Comparison of ENCODE assay signal across 12 cellular contexts in the genomic region with DNA sequence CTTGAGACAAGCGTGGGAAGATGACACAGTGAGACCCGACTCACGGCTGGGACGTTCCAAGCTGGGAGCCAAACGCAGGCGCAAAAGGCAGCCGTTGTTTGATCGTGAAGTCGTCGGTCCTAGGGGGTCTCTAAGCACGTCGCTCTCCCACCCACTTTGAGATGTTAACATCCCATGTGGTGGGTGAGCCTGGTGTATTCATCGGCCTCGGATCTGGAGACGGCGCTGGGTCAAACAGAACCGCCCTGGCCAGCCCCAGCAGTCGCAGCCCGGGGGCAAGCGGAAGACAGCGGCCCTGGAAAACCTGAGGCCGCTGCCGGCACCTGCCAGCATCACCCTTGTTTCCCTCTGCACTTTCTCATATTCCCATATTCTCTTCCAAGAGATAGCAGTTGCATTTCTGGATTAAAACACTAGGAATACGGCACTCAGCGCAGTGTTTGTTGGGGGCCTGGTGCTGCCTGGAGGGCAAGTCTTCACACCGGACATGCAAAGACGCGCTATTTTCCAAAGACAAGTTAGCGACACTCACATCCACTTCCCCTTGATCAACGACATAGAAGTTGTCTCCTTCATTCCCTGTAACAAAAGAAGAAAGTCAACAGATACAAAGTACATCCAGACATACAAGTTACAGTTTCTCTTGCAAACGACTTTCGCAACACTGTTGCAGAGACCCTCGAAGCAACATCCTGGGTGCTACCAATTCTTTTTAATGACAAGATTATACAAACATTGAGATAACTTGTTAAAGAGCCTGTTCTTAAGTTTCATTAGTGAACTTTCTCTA.
DNase-seq lines count a peak whose midpoint lies in the region; ATAC-seq and TF ChIP-seq lines count a peak whose summit lies in the region.
"Had no signal": no experiment of that assay in that cellular context is flagged by ENCODE, and none has a peak within 500 bp of the region (broad histone marks: within the 10 kb centered on the region; RNA-seq: fewer than 3 reads in every experiment).

No MANE protein-coding gene starts in this region.

- H3K36me3 Mint-ChIP-seq in activated CD4-positive, alpha-beta T cell treated with anti-CD3 and anti-CD28 coated beads, Interleukin-2, amount 10 ng/mL, durations not matched to agents 24 days and 14 days (ENCODE audit: low read depth), result peaks cover 36% of the 10 kb centered on the region
- peaks cover 77% of the 10 kb centered on the region for H3K36me3 Mint-ChIP-seq in activated CD8-positive, alpha-beta T cell treated with anti-CD3 and anti-CD28 coated beads for 36 hours (ENCODE audit: low read depth)
- peaks cover 0 to 10% (median 3%) of the 10 kb centered on the region in 3 donors for H3K36me3 Mint-ChIP-seq in immature natural killer cell

- no peak overlapping the region for H3K4me3 Mint-ChIP-seq in activated CD4-positive, alpha-beta T cell treated with anti-CD3 and anti-CD28 coated beads, Interleukin-2, amount 10 ng/mL, durations not matched to agents 24 days and 14 days
- peak overlapping the region; percentile 80 for H3K4me3 Mint-ChIP-seq in activated CD8-positive, alpha-beta T cell treated with anti-CD3 and anti-CD28 coated beads for 36 hours
- H3K4me3 Mint-ChIP-seq in immature natural killer cell, result peak overlapping the region in 3 of 5 donors; percentile 17 to 99 (median 40)

- no peak for TF ChIP-seq EP300 in stomach (IDR thresholded peaks at IDR 0.05)

- peaks cover 48% of the 10 kb centered on the region for H3K4me1 Mint-ChIP-seq in activated CD4-positive, alpha-beta T cell treated with anti-CD3 and anti-CD28 coated beads, Interleukin-2, amount 10 ng/mL, durations not matched to agents 24 days and 14 days
- peaks cover 73% of the 10 kb centered on the region for H3K4me1 Mint-ChIP-seq in activated CD8-positive, alpha-beta T cell treated with anti-CD3 and anti-CD28 coated beads for 36 hours (ENCODE audit: low read depth)
- peaks cover 56 to 71% of the 10 kb centered on the region in 2 donors for H3K4me1 Mint-ChIP-seq in immature natural killer cell

- H3K27me3 Mint-ChIP-seq in activated CD4-positive, alpha-beta T cell treated with anti-CD3 and anti-CD28 coated beads, Interleukin-2, amount 10 ng/mL, durations not matched to agents 24 days and 14 days, result no peaks in the 10 kb centered on the region
- no peaks in the 10 kb centered on the region for H3K27me3 Mint-ChIP-seq in activated CD8-positive, alpha-beta T cell treated with anti-CD3 and anti-CD28 coated beads for 36 hours
- H3K27me3 Mint-ChIP-seq in immature natural killer cell (ENCODE audit: low read depth in 3 of 3), result peaks cover 17 to 22% (median 19%) of the 10 kb centered on the region in 3 donors

- CTCF ChIA-PET in activated CD8-positive, alpha-beta T cell treated with anti-CD3 and anti-CD28 coated beads for 36 hours (lab: Charles Lee), result interaction anchor here (1.9 kb wide), 1 partner anchor 12 kb away, joined by 10 read pairs; no protein-coding TSS in a partner anchor

- WGBS in stomach, 5 donors, result 90 to 93% (median 91%) methylated on average over 33 of the region's 33 CpGs

- no peak overlapping the region for H3K4me3 ChIP-seq in stomach
- H3K4me3 ChIP-seq: body of pancreas had no signal

- no peak for TF ChIP-seq CTCF in activated CD8-positive, alpha-beta T cell treated with anti-CD3 and anti-CD28 coated beads for 36 hours (IDR thresholded peaks at IDR 0.05)
- TF ChIP-seq CTCF in stomach (IDR thresholded peaks at IDR 0.05), result no peak

- H3K27ac ChIP-seq in stomach, result peak overlapping the region in 3 of 5 donors; percentile 81 to 87 (median 83)

- H3K27ac Mint-ChIP-seq in activated CD4-positive, alpha-beta T cell treated with anti-CD3 and anti-CD28 coated beads, Interleukin-2, amount 10 ng/mL, durations not matched to agents 24 days and 14 days, result peak overlapping the region; percentile 60
- peak overlapping the region; percentile 100 for H3K27ac Mint-ChIP-seq in activated CD8-positive, alpha-beta T cell treated with anti-CD3 and anti-CD28 coated beads for 36 hours
- peak overlapping the region; percentile 78 to 100 (median 100) for H3K27ac Mint-ChIP-seq in immature natural killer cell

- no peaks in the 10 kb centered on the region for H3K27me3 ChIP-seq in stomach
- H3K27me3 ChIP-seq: body of pancreas had no signal

- ATAC-seq in activated CD8-positive, alpha-beta T cell treated with anti-CD3 and anti-CD28 coated beads for 36 hours, result no peak
- ATAC-seq in GM21360 (IDR thresholded peaks at IDR 0.05; ENCODE audit: unreplicated experiment), result no peak
- ATAC-seq: body of pancreas had no signal

- POLR2A ChIA-PET in activated CD8-positive, alpha-beta T cell treated with anti-CD3 and anti-CD28 coated beads for 36 hours (lab: Charles Lee), result interaction anchor here (3.8 to 7.6 kb wide), 3 partner anchors 11 to 20 kb away, joined by 12 to 116 read pairs (median 50); no protein-coding TSS in a partner anchor

- no peak for TF ChIP-seq POLR2A in stomach (IDR thresholded peaks at IDR 0.05)

- peaks cover 0 to 21% (median 12%) of the 10 kb centered on the region in 4 donors for H3K36me3 ChIP-seq in stomach

- no peak for DNase-seq in activated CD4-positive, alpha-beta T cell treated with anti-CD3 and anti-CD28 coated beads, Interleukin-2, amount 10 ng/mL, durations not matched to agents 24 days and 14 days
- DNase-seq in activated CD4-positive, alpha-beta T cell treated with anti-CD3 and anti-CD28 coated beads for 4 hours, result no peak
- no peak for DNase-seq in activated CD8-positive, alpha-beta T cell treated with anti-CD3 and anti-CD28 coated beads for 36 hours
- DNase-seq in immature natural killer cell (no peak), stomach (no peak), NCI-H187 treated with DMSO at 0.1 percent for 48 hours (lab: John Stamatoyannopoulos, UW) (no peak)
- no peak for DNase-seq in activated CD4-positive, CD25-positive, alpha-beta regulatory T cell treated with anti-CD3 and anti-CD28 coated beads, Interleukin-2, amount 50 U/mL, for 72 hours
- DNase-seq: NCI-H2171, retina, SHP77 had no signal

- intact Hi-C loops in activated CD4-positive, alpha-beta T cell treated with anti-CD3 and anti-CD28 coated beads, Interleukin-2, amount 10 ng/mL, durations not matched to agents 24 days and 14 days (cut with micrococcal nuclease), result loop anchor here (10.0 kb wide), 1 partner anchor 241 kb away; no protein-coding TSS in a partner anchor
- intact Hi-C loops in activated CD8-positive, alpha-beta T cell treated with anti-CD3 and anti-CD28 coated beads for 36 hours (cut with micrococcal nuclease), result no loop called here
- intact Hi-C loops in stomach (cut with DNase I; ENCODE audit: low total_unique reads), result no loop called here

- no peaks in the 10 kb centered on the region for H3K9me3 Mint-ChIP-seq in activated CD4-positive, alpha-beta T cell treated with anti-CD3 and anti-CD28 coated beads, Interleukin-2, amount 10 ng/mL, durations not matched to agents 24 days and 14 days
- H3K9me3 Mint-ChIP-seq in activated CD8-positive, alpha-beta T cell treated with anti-CD3 and anti-CD28 coated beads for 36 hours, result peaks cover 5% of the 10 kb centered on the region
- peaks cover 0 to 3% (median under 1%) of the 10 kb centered on the region in 6 donors for H3K9me3 Mint-ChIP-seq in immature natural killer cell

- H3K4me1 ChIP-seq in stomach, result peaks cover 4 to 49% (median 17%) of the 10 kb centered on the region in 4 donors
- H3K4me1 ChIP-seq: body of pancreas had no signal

- no peaks in the 10 kb centered on the region for H3K9me3 ChIP-seq in stomach
- H3K9me3 ChIP-seq: body of pancreas had no signal
